ENCODE assay signal across 15 cellular contexts in genomic region chr4:88583643-88584470, GRCh38.
"Had no signal": no experiment of that assay in that cellular context is flagged by ENCODE, and none has a peak within 500 bp of the region (broad histone marks: within the 10 kb centered on the region; RNA-seq: fewer than 3 reads in every experiment).

No MANE protein-coding gene starts in this region.

- H3K4me1 ChIP-seq: sigmoid colon had no signal

- H3K36me3 Mint-ChIP-seq: naive thymus-derived CD8-positive, alpha-beta T cell had no signal

- H3K4me3 ChIP-seq: mucosa of descending colon, sigmoid colon, upper lobe of right lung had no signal

- H3K27ac ChIP-seq: sigmoid colon, upper lobe of right lung had no signal

- ATAC-seq: mucosa of descending colon; naive thymus-derived CD8-positive, alpha-beta T cell; upper lobe of right lung had no signal

- H3K4me1 Mint-ChIP-seq: activated CD4-positive, alpha-beta memory T cell treated with anti-CD3 and anti-CD28 coated beads, Interleukin-2, amount 10 ng/mL, durations not matched to agents 7 days and 5 days; central memory CD8-positive, alpha-beta T cell had no signal

- H3K27me3 Mint-ChIP-seq: central memory CD8-positive, alpha-beta T cell; naive thymus-derived CD8-positive, alpha-beta T cell; stimulated activated naive CD8-positive, alpha-beta T cell treated with anti-CD3 and anti-CD28 coated beads, Interleukin-15, Interleukin-2, amounts not matched to agents 100 ng/mL and 50 ng/mL, for 24 hours had no signal

- H3K27ac Mint-ChIP-seq: activated CD4-positive, alpha-beta memory T cell treated with anti-CD3 and anti-CD28 coated beads, Interleukin-2, amount 10 ng/mL, durations not matched to agents 7 days and 5 days; naive thymus-derived CD8-positive, alpha-beta T cell; stimulated activated naive CD8-positive, alpha-beta T cell treated with anti-CD3 and anti-CD28 coated beads, Interleukin-15, Interleukin-2, amounts not matched to agents 100 ng/mL and 50 ng/mL, for 24 hours had no signal

- H3K9me3 ChIP-seq: mucosa of descending colon, sigmoid colon, upper lobe of right lung had no signal

- DNase-seq: activated CD4-positive, alpha-beta memory T cell treated with anti-CD3 and anti-CD28 coated beads, Interleukin-2, amount 10 ng/mL, durations not matched to agents 7 days and 5 days; activated CD4-positive, alpha-beta T cell treated with anti-CD3 and anti-CD28 coated beads for 1 hour; activated gamma-delta T cell treated with Interleukin-2 at 50 U/mL for 16 hours; activated T-cell treated with anti-CD3 and anti-CD28 coated beads, Interleukin-2, amount 50 U/mL, for 48 hours; dermis blood vessel endothelial cell; mucosa of descending colon; naive thymus-derived CD8-positive, alpha-beta T cell; nucleus accumbens; sigmoid colon; stimulated activated CD4-positive, alpha-beta T cell treated with anti-CD3 and anti-CD28 coated beads, Interleukin-4, amount 100 ng/mL, for 1 hour; stimulated activated CD8-positive, alpha-beta memory T cell treated with anti-CD3 and anti-CD28 coated beads, Interleukin-4, amount 100 ng/mL, for 48 hours; T-helper 9 cell; upper lobe of right lung had no signal

- H3K4me3 Mint-ChIP-seq: activated CD4-positive, alpha-beta memory T cell treated with anti-CD3 and anti-CD28 coated beads, Interleukin-2, amount 10 ng/mL, durations not matched to agents 7 days and 5 days; central memory CD8-positive, alpha-beta T cell; naive thymus-derived CD8-positive, alpha-beta T cell; stimulated activated naive CD8-positive, alpha-beta T cell treated with anti-CD3 and anti-CD28 coated beads, Interleukin-15, Interleukin-2, amounts not matched to agents 100 ng/mL and 50 ng/mL, for 24 hours had no signal

- H3K9me3 Mint-ChIP-seq: activated CD4-positive, alpha-beta memory T cell treated with anti-CD3 and anti-CD28 coated beads, Interleukin-2, amount 10 ng/mL, durations not matched to agents 7 days and 5 days; central memory CD8-positive, alpha-beta T cell; stimulated activated naive CD8-positive, alpha-beta T cell treated with anti-CD3 and anti-CD28 coated beads, Interleukin-15, Interleukin-2, amounts not matched to agents 100 ng/mL and 50 ng/mL, for 24 hours had no signal

- H3K36me3 ChIP-seq: sigmoid colon, upper lobe of right lung had no signal

- H3K27me3 ChIP-seq: sigmoid colon, upper lobe of right lung had no signal
